In genomic region chr19:27770095-27770494, GRCh38 we compare ENCODE assay signal across 21 cellular contexts.
A peak's percentile ranks its signal among the peaks of the same experiment; 100 is the strongest.
DNase-seq lines count a peak whose midpoint lies in the region; TF ChIP-seq lines count a peak whose summit lies in the region.
"Had no signal": no experiment of that assay in that cellular context is flagged by ENCODE, and none has a peak within 500 bp of the region (broad histone marks: within the 10 kb centered on the region; RNA-seq: fewer than 3 reads in every experiment).

No MANE protein-coding gene starts in this region.

- peaks cover 11% of the 10 kb centered on the region; the same call in 1 of the 2 replicates for H3K79me2 ChIP-seq in GM23248 (ENCODE audit: insufficient read depth)

- H3K9me3 ChIP-seq in endodermal cell (ENCODE audit: control insufficient read depth, low read length) = peaks cover 41% of the 10 kb centered on the region
- H3K9me3 ChIP-seq in GM23248 (ENCODE audit: low read depth) = no peaks in the 10 kb centered on the region
- H3K9me3 ChIP-seq: BE2C had no signal

- peaks cover 6% of the 10 kb centered on the region for H3K27me3 Mint-ChIP-seq in endodermal cell (ENCODE audit: insufficient read depth)
- no peaks in the 10 kb centered on the region for H3K27me3 Mint-ChIP-seq in osteocyte (ENCODE audit: unreplicated experiment)
- H3K27me3 Mint-ChIP-seq: CD4-positive, alpha-beta T cell; CD8-positive, alpha-beta memory T cell had no signal

- WGBS in endodermal cell (ENCODE audit: insufficient coverage in 1 of 2, insufficient read length in 1 of 2), 2 experiments = 90 to 95% methylated on average over 5 of the region's 5 CpGs
- 86 to 89% methylated on average over 5 of the region's 5 CpGs for WGBS in GM23248 (ENCODE audit: low coverage in 1 of 2, low lambda C conversion rate in 2 of 2, missing lambda C conversion rate in 2 of 2), 2 experiments

- H3K27ac ChIP-seq in endodermal cell (ENCODE audit: low read depth, low read length) (no peak overlapping the region), GM23248 (no peak overlapping the region)
- H3K27ac ChIP-seq: A549; BLaER1 treated with 17β-estradiol and CSF1 and Interleukin-3, amounts not matched to agents 10 nM and 100 nM had no signal

- H3K4me3 ChIP-seq in endodermal cell (ENCODE audit: low read length) = no peak overlapping the region
- no peak overlapping the region for H3K4me3 ChIP-seq in GM23248
- H3K4me3 ChIP-seq: A549; BLaER1 treated with 17β-estradiol and CSF1 and Interleukin-3, amounts not matched to agents 10 nM and 100 nM; GM12878 had no signal

- in situ Hi-C loops in GM23248 (cut with MboI) = no loop called here

- H3K4me1 ChIP-seq in endodermal cell (ENCODE audit: control insufficient read depth, insufficient read depth, low read length) (no peaks in the 10 kb centered on the region), GM23248 (ENCODE audit: insufficient read depth) (no peaks in the 10 kb centered on the region)
- H3K4me1 ChIP-seq: A549; BE2C; BLaER1 treated with 17β-estradiol and CSF1 and Interleukin-3, amounts not matched to agents 10 nM and 100 nM had no signal

- H3K4me3 Mint-ChIP-seq in endodermal cell = no peak overlapping the region
- H3K4me3 Mint-ChIP-seq in osteocyte (ENCODE audit: unreplicated experiment) = no peak overlapping the region
- H3K4me3 Mint-ChIP-seq: CD14-positive monocyte; CD4-positive, alpha-beta T cell; CD8-positive, alpha-beta memory T cell; H9 had no signal

- no peaks in the 10 kb centered on the region for H3K9me2 ChIP-seq in GM23248 (ENCODE audit: insufficient read depth)

- H3K27ac Mint-ChIP-seq in endodermal cell (no peak overlapping the region), osteocyte (ENCODE audit: unreplicated experiment) (no peak overlapping the region)
- H3K27ac Mint-ChIP-seq: CD4-positive, alpha-beta T cell; CD8-positive, alpha-beta memory T cell; H9 had no signal

- no peaks in the 10 kb centered on the region for H4K20me1 ChIP-seq in GM23248 (ENCODE audit: insufficient read depth)
- H4K20me1 ChIP-seq: BLaER1 treated with 17β-estradiol and CSF1 and Interleukin-3, amounts not matched to agents 10 nM and 100 nM had no signal

- H3K4me1 Mint-ChIP-seq in endodermal cell (no peaks in the 10 kb centered on the region), osteocyte (ENCODE audit: unreplicated experiment) (no peaks in the 10 kb centered on the region)
- H3K4me1 Mint-ChIP-seq: CD14-positive monocyte; CD8-positive, alpha-beta memory T cell; H9 had no signal

- peaks cover 100% of the 10 kb centered on the region for H3K9me3 Mint-ChIP-seq in endodermal cell
- H3K9me3 Mint-ChIP-seq in osteocyte (ENCODE audit: unreplicated experiment) = peaks cover 91% of the 10 kb centered on the region

- DNase-seq in cerebellar cortex (ENCODE audit: low spot score) = peak; percentile 21
- peak; percentile 36 for DNase-seq in endodermal cell
- DNase-seq in osteocyte (ENCODE audit: extremely low spot score, unreplicated experiment) = peak; percentile 63
- DNase-seq in amygdala (lab: John Stamatoyannopoulos, UW) = no peak
- DNase-seq in GM23248 = no peak
- no peak for DNase-seq in GM19238 (ENCODE audit: insufficient read length, low spot score)
- DNase-seq: 8988T; ACHN; AML-193; BE2C; CD4-positive, alpha-beta T cell; CD8-positive, alpha-beta memory T cell; DMS 273 treated with DMSO at 0.1 percent for 48 hours; DMS79; EL; GDM1; H9 had no signal

- peaks cover 25% of the 10 kb centered on the region for H3K36me3 Mint-ChIP-seq in endodermal cell (ENCODE audit: low read depth)
- H3K36me3 Mint-ChIP-seq in osteocyte (ENCODE audit: unreplicated experiment) = peaks cover 62% of the 10 kb centered on the region

- H3K27me3 ChIP-seq in endodermal cell (ENCODE audit: control insufficient read depth, insufficient read depth, low read length, poor library complexity, severe bottlenecking) (no peaks in the 10 kb centered on the region), GM23248 (replicated peaks; ENCODE audit: insufficient read depth) (no peaks in the 10 kb centered on the region)
- H3K27me3 ChIP-seq: BE2C; BLaER1 treated with 17β-estradiol and CSF1 and Interleukin-3, amounts not matched to agents 10 nM and 100 nM had no signal

- H3K36me3 ChIP-seq in endodermal cell (ENCODE audit: control insufficient read depth, insufficient read depth, low read length) = peaks cover 11% of the 10 kb centered on the region
- H3K36me3 ChIP-seq in GM23248 (ENCODE audit: low read depth) = peaks cover 5% of the 10 kb centered on the region

- H3K4me2 ChIP-seq in GM23248 (ENCODE audit: unreplicated experiment) = no peak overlapping the region
- H3K4me2 ChIP-seq: A549; BLaER1 treated with 17β-estradiol and CSF1 and Interleukin-3, amounts not matched to agents 10 nM and 100 nM had no signal

- no peak overlapping the region for H3K9ac ChIP-seq in endodermal cell (ENCODE audit: extremely low read depth, low read length, poor library complexity, severe bottlenecking)
- no peak overlapping the region for H3K9ac ChIP-seq in GM23248
- H3K9ac ChIP-seq: BLaER1 treated with 17β-estradiol and CSF1 and Interleukin-3, amounts not matched to agents 10 nM and 100 nM had no signal

- no peaks in the 10 kb centered on the region for H3F3A ChIP-seq in GM23248 (ENCODE audit: insufficient read depth)

- H2AFZ ChIP-seq in GM23248 = no peak overlapping the region

- no peak for TF ChIP-seq CTCF in endodermal cell (conservative IDR thresholded peaks at IDR 0.05)
- TF ChIP-seq CTCF in osteocyte (IDR thresholded peaks at IDR 0.05) = no peak

Comparison
In these comparisons a context has a peak if more than half of its experiments do, and no peak if none do; other contexts are left out.
1. DNase-seq: peak in cerebellar cortex (single experiment), endodermal cell (single experiment) and osteocyte (single experiment); none in amygdala (0 of 56), GM23248 (single experiment) and GM19238 (single experiment).